Comparison of ENCODE assay signal across 16 cellular contexts in genomic region chr9:110745656-110746055, GRCh38.
A peak's percentile ranks its signal among the peaks of the same experiment; 100 is the strongest.
DNase-seq lines count a peak whose midpoint lies in the region; FAIRE-seq and TF ChIP-seq lines count a peak whose summit lies in the region.
"Had no signal": no experiment of that assay in that cellular context is flagged by ENCODE, and none has a peak within 500 bp of the region (broad histone marks: within the 10 kb centered on the region; RNA-seq: fewer than 3 reads in every experiment).

No MANE protein-coding gene starts in this region.

- H4K12ac ChIP-seq in trophoblast cell (ENCODE audit: low read depth, low read length) = no peak overlapping the region

- WGBS in thyroid gland, 2 donors = 15 to 19% methylated on average over 1 of the region's 1 CpG
- WGBS in trophoblast cell (ENCODE audit: extremely low coverage, insufficient coverage, insufficient read length) = no CpG with 5 or more reads among the region's 1 CpG

- H3K36me3 ChIP-seq in astrocyte (ENCODE audit: insufficient read depth, low read length) = no peaks in the 10 kb centered on the region
- no peaks in the 10 kb centered on the region for H3K36me3 ChIP-seq in thyroid gland
- no peaks in the 10 kb centered on the region for H3K36me3 ChIP-seq in trophoblast cell (ENCODE audit: control insufficient read depth in 1 of 2, insufficient read depth in 2 of 2, low read length in 2 of 2)

- no peak overlapping the region for H3K23ac ChIP-seq in trophoblast cell (ENCODE audit: low read length)

- H2BK5ac ChIP-seq in trophoblast cell (ENCODE audit: low read depth, low read length, poor library complexity) = no peak overlapping the region

- H4K20me1 ChIP-seq in astrocyte (ENCODE audit: insufficient read depth, low read length) = no peaks in the 10 kb centered on the region

- H3K27ac Mint-ChIP-seq in astrocyte (ENCODE audit: unreplicated experiment) = no peak overlapping the region
- no peak overlapping the region for H3K27ac Mint-ChIP-seq in T-helper 2 cell treated with Interferon-gamma antibody and Interleukin-4, amounts not matched to agents 5 μg/mL and 100 μg/mL, for 36 hours
- H3K27ac Mint-ChIP-seq: activated CD4-positive, alpha-beta memory T cell treated with anti-CD3 and anti-CD28 coated beads for 36 hours had no signal

- no peak overlapping the region for H4K91ac ChIP-seq in trophoblast cell (ENCODE audit: low read depth, low read length)

- H3K18ac ChIP-seq in trophoblast cell (ENCODE audit: low read length) = no peak overlapping the region

- H3K14ac ChIP-seq in trophoblast cell (ENCODE audit: low read length) = no peak overlapping the region

- no peak overlapping the region for H4K8ac ChIP-seq in trophoblast cell (ENCODE audit: low read depth, low read length)

- no peaks in the 10 kb centered on the region for H3K27me3 ChIP-seq in astrocyte (ENCODE audit: insufficient read depth, low read length)
- no peaks in the 10 kb centered on the region for H3K27me3 ChIP-seq in thyroid gland
- no peaks in the 10 kb centered on the region for H3K27me3 ChIP-seq in trophoblast cell (ENCODE audit: insufficient read depth, low read length)
- H3K27me3 ChIP-seq: testis had no signal

- TF ChIP-seq CTCF in astrocyte (IDR thresholded peaks at IDR 0.05; ENCODE audit: insufficient read depth, low read depth, low read length) (no peak), thyroid gland (IDR thresholded peaks at IDR 0.05) (no peak)

- DNase-seq in LHCN-M2 (ENCODE audit: low read depth) (peak; percentile 61), astrocyte (ENCODE audit: low read depth) (peak; percentile 34), fibroblast of peridontal ligament (ENCODE audit: extremely low read depth) (peak; percentile 60), thyroid gland (peak; percentile 55 to 66), NCI-H2107 (lab: John Stamatoyannopoulos, UW) (no peak), hypothalamus (lab: John Stamatoyannopoulos, UW) (no peak), trophoblast cell (no peak)
- no peak for DNase-seq in T-helper 2 cell treated with Interferon-gamma antibody and Interleukin-4, amounts not matched to agents 5 μg/mL and 100 μg/mL, for 36 hours (ENCODE audit: low spot score)
- DNase-seq: activated CD4-positive, alpha-beta memory T cell treated with anti-CD3 and anti-CD28 coated beads for 36 hours; activated effector memory CD4-positive, alpha-beta T cell treated with anti-CD3 and anti-CD28 coated beads, Interleukin-2, amount 50 U/mL, for 16 hours; caudate nucleus; COR-L47; kidney; MM.1S had no signal

- H2AK5ac ChIP-seq in trophoblast cell (ENCODE audit: low read length) = no peak overlapping the region

- FAIRE-seq in astrocyte (lab: Jason Lieb, UNC) = peak; percentile 29
- FAIRE-seq: kidney had no signal

- H3K4me2 ChIP-seq in astrocyte (ENCODE audit: low read length) = peak overlapping the region; percentile 54
- H3K4me2 ChIP-seq in trophoblast cell (ENCODE audit: low read length) = no peak overlapping the region

- no peaks in the 10 kb centered on the region for H3K79me1 ChIP-seq in trophoblast cell (ENCODE audit: low read length)

- H3K27me3 Mint-ChIP-seq in astrocyte (ENCODE audit: low read depth, unreplicated experiment) = peaks cover 2% of the 10 kb centered on the region
- no peaks in the 10 kb centered on the region for H3K27me3 Mint-ChIP-seq in T-helper 2 cell treated with Interferon-gamma antibody and Interleukin-4, amounts not matched to agents 5 μg/mL and 100 μg/mL, for 36 hours (ENCODE audit: low read depth)
- H3K27me3 Mint-ChIP-seq: activated CD4-positive, alpha-beta memory T cell treated with anti-CD3 and anti-CD28 coated beads for 36 hours had no signal

- H3K4me3 ChIP-seq in astrocyte (ENCODE audit: insufficient read depth, low read depth, low read length) = no peak overlapping the region
- no peak overlapping the region for H3K4me3 ChIP-seq in thyroid gland (replicated peaks in 1 of 3)
- H3K4me3 ChIP-seq in trophoblast cell (ENCODE audit: low read depth, low read length) = no peak overlapping the region
- H3K4me3 ChIP-seq: skin epidermis, testis had no signal

- no peak overlapping the region for H2BK12ac ChIP-seq in trophoblast cell (ENCODE audit: low read length)

- no peaks in the 10 kb centered on the region for H3K79me2 ChIP-seq in astrocyte (ENCODE audit: insufficient read depth, low read length)
- H3K79me2 ChIP-seq in trophoblast cell (ENCODE audit: control insufficient read depth, insufficient read depth, low read length, poor library complexity) = no peaks in the 10 kb centered on the region

- no peak overlapping the region for H2BK120ac ChIP-seq in trophoblast cell (ENCODE audit: insufficient read depth, low read length, poor library complexity)

- no peak overlapping the region for H3K4me3 Mint-ChIP-seq in astrocyte (ENCODE audit: unreplicated experiment)
- no peak overlapping the region for H3K4me3 Mint-ChIP-seq in T-helper 2 cell treated with Interferon-gamma antibody and Interleukin-4, amounts not matched to agents 5 μg/mL and 100 μg/mL, for 36 hours
- H3K4me3 Mint-ChIP-seq: activated CD4-positive, alpha-beta memory T cell treated with anti-CD3 and anti-CD28 coated beads for 36 hours had no signal

- H3K9me3 ChIP-seq in astrocyte (ENCODE audit: insufficient read depth, low read depth, low read length) (no peaks in the 10 kb centered on the region), thyroid gland (no peaks in the 10 kb centered on the region), trophoblast cell (ENCODE audit: insufficient read depth, low read depth, low read length) (no peaks in the 10 kb centered on the region)
- H3K9me3 ChIP-seq: testis had no signal

- no peak overlapping the region for H3K4ac ChIP-seq in trophoblast cell (ENCODE audit: low read depth, low read length)

- H3K4me1 ChIP-seq in astrocyte (ENCODE audit: insufficient read depth, low read length) (peaks cover 37% of the 10 kb centered on the region), thyroid gland (peaks cover 41 to 58% of the 10 kb centered on the region in 2 donors), trophoblast cell (ENCODE audit: control insufficient read depth in 1 of 2, insufficient read depth in 2 of 2, low read length in 2 of 2) (peaks cover 0 to 2% of the 10 kb centered on the region in 2 experiments)

- H3K9ac ChIP-seq in astrocyte (ENCODE audit: low read length) (no peak overlapping the region), trophoblast cell (ENCODE audit: low read length) (no peak overlapping the region)

- peaks cover 23% of the 10 kb centered on the region for H3K4me1 Mint-ChIP-seq in astrocyte (ENCODE audit: low read depth, unreplicated experiment)
- no peaks in the 10 kb centered on the region for H3K4me1 Mint-ChIP-seq in T-helper 2 cell treated with Interferon-gamma antibody and Interleukin-4, amounts not matched to agents 5 μg/mL and 100 μg/mL, for 36 hours (ENCODE audit: low read depth)

- intact Hi-C loops in thyroid gland (cut with DNase I) = no loop called here

- H2AFZ ChIP-seq in astrocyte (ENCODE audit: low read depth, low read length) (no peak overlapping the region), trophoblast cell (ENCODE audit: insufficient read depth, low read length, poor library complexity) (no peak overlapping the region)

- H3K27ac ChIP-seq in astrocyte (ENCODE audit: low read depth, low read length) = peak overlapping the region; percentile 80
- peak overlapping the region; percentile 82 to 99 (median 92) for H3K27ac ChIP-seq in thyroid gland
- H3K27ac ChIP-seq in trophoblast cell (ENCODE audit: low read depth, low read length) = no peak overlapping the region

- peaks cover 3% of the 10 kb centered on the region for H3K9me3 Mint-ChIP-seq in astrocyte (ENCODE audit: unreplicated experiment)
- H3K9me3 Mint-ChIP-seq in T-helper 2 cell treated with Interferon-gamma antibody and Interleukin-4, amounts not matched to agents 5 μg/mL and 100 μg/mL, for 36 hours = no peaks in the 10 kb centered on the region
- H3K9me3 Mint-ChIP-seq: activated CD4-positive, alpha-beta memory T cell treated with anti-CD3 and anti-CD28 coated beads for 36 hours had no signal

- peak in 1 of 2 donors; percentile 9 for TF ChIP-seq POLR2A in thyroid gland (IDR thresholded peaks at IDR 0.05)

- no peaks in the 10 kb centered on the region for H3K36me3 Mint-ChIP-seq in astrocyte (ENCODE audit: low read depth, unreplicated experiment)
- H3K36me3 Mint-ChIP-seq in T-helper 2 cell treated with Interferon-gamma antibody and Interleukin-4, amounts not matched to agents 5 μg/mL and 100 μg/mL, for 36 hours (ENCODE audit: low read depth) = no peaks in the 10 kb centered on the region
- H3K36me3 Mint-ChIP-seq: activated CD4-positive, alpha-beta memory T cell treated with anti-CD3 and anti-CD28 coated beads for 36 hours had no signal

Comparison
In these comparisons a context has a peak if more than half of its experiments do, and no peak if none do; other contexts are left out.
1. DNase-seq: peak in LHCN-M2 (single experiment), astrocyte (single experiment), fibroblast of peridontal ligament (single experiment) and thyroid gland (2 of 2); none in NCI-H2107 (single experiment), hypothalamus (0 of 51), trophoblast cell (0 of 2) and T-helper 2 cell treated with Interferon-gamma antibody and Interleukin-4, amounts not matched to agents 5 μg/mL and 100 μg/mL, for 36 hours (single experiment).